1 cellular context compared by ENCODE assay signal in genomic region chr15:78951841-78952238, GRCh38.
TF ChIP-seq lines count a peak whose summit lies in the region.

No MANE protein-coding gene starts in this region.

TF ChIP-seq in HCT116, 20 proteins besides CTCF, POLR2A, EP300 and RAD21 (continued from another document):
- TF ChIP-seq REST (IDR thresholded peaks at IDR 0.05; ENCODE audit: low read depth): no peak
- TF ChIP-seq MAX (IDR thresholded peaks at IDR 0.05): no peak
- no peak for TF ChIP-seq SRF (IDR thresholded peaks at IDR 0.05; ENCODE audit: low read depth)
- TF ChIP-seq CEBPB (IDR thresholded peaks at IDR 0.05; ENCODE audit: low read depth): no peak
- no peak for TF ChIP-seq SP1 (IDR thresholded peaks at IDR 0.05; ENCODE audit: low read depth)
- no peak for TF ChIP-seq YY1 (IDR thresholded peaks at IDR 0.05; ENCODE audit: extremely low read depth, insufficient replicate concordance, low read depth, low read length)
- no peak for TF ChIP-seq POLR2AphosphoS5 (IDR thresholded peaks at IDR 0.05; ENCODE audit: low read depth, low read length)
- TF ChIP-seq ZBTB33 (IDR thresholded peaks at IDR 0.05; ENCODE audit: extremely low read depth, insufficient replicate concordance, low read length): no peak
- no peak for TF ChIP-seq ELF1 (IDR thresholded peaks at IDR 0.05; ENCODE audit: borderline replicate concordance, low read depth)
- TF ChIP-seq JUND (IDR thresholded peaks at IDR 0.05): no peak
- TF ChIP-seq ZNF274 (IDR thresholded peaks at IDR 0.05; ENCODE audit: low read depth, low read length): no peak
- TF ChIP-seq ATF3 (IDR thresholded peaks at IDR 0.05): no peak
- TF ChIP-seq FOSL1 (IDR thresholded peaks at IDR 0.05; ENCODE audit: low read depth): no peak; the same call in 1 of the 2 replicates
- TF ChIP-seq TCF7L2 (IDR thresholded peaks at IDR 0.05; ENCODE audit: borderline replicate concordance, extremely low read depth, insufficient read depth, insufficient read length): no peak
- TF ChIP-seq ZFX (IDR thresholded peaks at IDR 0.05): no peak
- no peak for TF ChIP-seq EZH2 (IDR thresholded peaks at IDR 0.05)
